Comparison of ENCODE assay signal across 16 cellular contexts in the genomic region with DNA sequence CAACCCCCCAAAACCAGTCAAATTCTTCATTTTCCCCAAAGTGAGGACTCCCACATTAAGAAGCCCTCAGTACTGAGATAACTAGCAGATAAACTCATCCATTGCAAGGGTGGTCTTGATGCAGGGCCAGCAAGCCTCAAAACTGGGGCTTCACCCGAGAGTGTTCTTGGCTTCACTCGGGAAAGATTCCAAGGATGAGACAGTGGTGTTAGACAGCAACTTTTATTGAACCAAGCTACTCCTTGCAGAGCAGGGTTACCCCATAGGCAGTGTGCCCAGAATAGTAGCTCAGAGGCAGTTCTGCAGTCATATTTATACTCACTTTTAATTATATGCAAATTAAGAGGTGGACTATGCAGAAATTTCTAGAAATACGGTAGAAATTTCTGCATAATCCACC. TPM values are rescaled to one million over a fixed set of nuclear protein-coding genes. Genes with fewer than 3 reads are reported as not detected.
"Had no signal": no experiment of that assay in that cellular context is flagged by ENCODE, and none has a peak within 500 bp of the region (broad histone marks: within the 10 kb centered on the region; RNA-seq: fewer than 3 reads in every experiment).

No MANE protein-coding gene starts in this region.

- H3K4me1 ChIP-seq: esophagus squamous epithelium, parathyroid adenoma, upper lobe of right lung had no signal

- H3K4me3 ChIP-seq: esophagus squamous epithelium, mucosa of descending colon, smooth muscle cell, upper lobe of right lung had no signal

- H3K9me3 ChIP-seq: esophagus squamous epithelium, mucosa of descending colon, upper lobe of right lung had no signal

- DNase-seq: activated CD4-positive, alpha-beta T cell treated with anti-CD3 and anti-CD28 coated beads, Interleukin-2, amount 50 U/mL, for 4 hours; activated gamma-delta T cell; effector memory CD8-positive, alpha-beta T cell; esophagus squamous epithelium; mesenchymal stem cell; mucosa of descending colon; naive thymus-derived CD8-positive, alpha-beta T cell; stimulated activated CD4-positive, alpha-beta T cell treated with anti-CD3 and anti-CD28 coated beads, Interleukin-4, amount 100 ng/mL, for 1 hour; upper lobe of right lung; WERI-Rb-1 had no signal

- H3K27me3 Mint-ChIP-seq: activated naive CD4-positive, alpha-beta T cell treated with anti-CD3 and anti-CD28 coated beads, Interleukin-2, amount 50 U/mL, for 24 hours; effector memory CD8-positive, alpha-beta T cell; naive thymus-derived CD8-positive, alpha-beta T cell had no signal

- ATAC-seq: effector memory CD8-positive, alpha-beta T cell; mucosa of descending colon; naive thymus-derived CD8-positive, alpha-beta T cell; sciatic nerve; upper lobe of right lung had no signal

- H3K4me3 Mint-ChIP-seq: activated naive CD4-positive, alpha-beta T cell treated with anti-CD3 and anti-CD28 coated beads, Interleukin-2, amount 50 U/mL, for 24 hours had no signal

- H3K27ac ChIP-seq: esophagus squamous epithelium, parathyroid adenoma, upper lobe of right lung, WERI-Rb-1 had no signal

- H3K36me3 Mint-ChIP-seq: activated naive CD4-positive, alpha-beta T cell treated with anti-CD3 and anti-CD28 coated beads, Interleukin-2, amount 50 U/mL, for 24 hours had no signal

- H3K36me3 ChIP-seq: esophagus squamous epithelium, upper lobe of right lung, WERI-Rb-1 had no signal

- H3K9me3 Mint-ChIP-seq: activated naive CD4-positive, alpha-beta T cell treated with anti-CD3 and anti-CD28 coated beads, Interleukin-2, amount 50 U/mL, for 24 hours; effector memory CD8-positive, alpha-beta T cell had no signal

- H3K27me3 ChIP-seq: esophagus squamous epithelium, upper lobe of right lung had no signal

RNA-seq across cellular contexts. Expression of a gene that starts 15.8 kb away (rescaled TPM):
- total RNA-seq: chondrocyte, dermis microvascular lymphatic vessel endothelial cell had no signal
- polyA plus RNA-seq: smooth muscle cell had no signal

RNA-seq across cellular contexts. Expression of a gene that starts 31.7 kb away (rescaled TPM):
- total RNA-seq: chondrocyte had no signal

RNA-seq across cellular contexts. Expression of a gene that starts 45.1 kb away (rescaled TPM):
- total RNA-seq: chondrocyte had no signal
